ENCODE assay signal across 14 cellular contexts in the genomic region with DNA sequence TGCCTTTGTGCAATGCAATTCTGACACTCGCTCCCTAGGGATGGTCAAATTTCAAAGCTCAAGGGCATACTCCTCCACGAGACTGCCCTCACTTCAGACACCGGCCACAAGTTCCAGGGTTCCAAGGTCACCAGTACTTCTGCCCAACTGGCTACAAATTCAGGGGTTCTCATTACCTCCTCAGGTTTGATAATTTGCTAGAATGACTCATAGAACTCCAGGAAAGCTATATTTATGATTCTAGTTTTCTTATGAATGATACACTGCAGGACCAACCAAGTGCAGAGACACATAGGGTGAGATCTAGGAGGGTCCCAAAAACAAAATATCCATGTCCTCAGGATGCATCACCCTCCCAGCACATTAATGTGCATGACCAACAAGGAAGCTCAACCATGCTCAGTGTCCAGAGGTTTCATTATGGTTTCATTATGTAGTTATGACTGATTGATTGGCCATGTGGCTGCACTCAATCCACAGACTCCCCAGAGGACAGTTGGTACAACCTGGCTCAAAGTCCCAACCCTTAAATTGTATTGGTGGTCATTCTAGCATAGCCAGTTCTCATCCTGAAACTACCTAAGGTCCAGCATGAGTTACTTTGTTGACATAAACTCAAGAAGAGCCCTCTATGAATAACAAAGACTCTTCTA.
DNase-seq lines count a peak whose midpoint lies in the region; ATAC-seq and TF ChIP-seq lines count a peak whose summit lies in the region.
"Had no signal": no experiment of that assay in that cellular context is flagged by ENCODE, and none has a peak within 500 bp of the region (broad histone marks: within the 10 kb centered on the region; RNA-seq: fewer than 3 reads in every experiment).

No MANE protein-coding gene starts in this region.

- H3K36me3 ChIP-seq in transverse colon = no peaks in the 10 kb centered on the region
- H3K36me3 ChIP-seq: esophagus squamous epithelium, ovary had no signal

- no peak for DNase-seq in substantia nigra (lab: John Stamatoyannopoulos, UW)
- DNase-seq in DMS79 (lab: John Stamatoyannopoulos, UW) = no peak
- no peak for DNase-seq in COR-L47 (lab: John Stamatoyannopoulos, UW)
- DNase-seq in transverse colon = no peak
- DNase-seq: activated CD8-positive, alpha-beta T cell treated with anti-CD3 and anti-CD28 coated beads for 36 hours; esophagus squamous epithelium; left colon; NCI-H1092 treated with DMSO at 0.1 percent for 48 hours; ovary; small intestine had no signal

- H3K9me3 ChIP-seq in transverse colon = no peaks in the 10 kb centered on the region
- H3K9me3 ChIP-seq: esophagus squamous epithelium, ovary had no signal

- no peak for TF ChIP-seq CTCF in transverse colon (IDR thresholded peaks at IDR 0.05)

- 79 to 100% methylated on average over 1 to 3 of the region's 3 CpGs for WGBS in transverse colon (ENCODE audit: low coverage in 1 of 2), 2 donors

- no peak overlapping the region for H3K4me3 ChIP-seq in transverse colon
- H3K4me3 ChIP-seq: esophagus squamous epithelium, ovary had no signal

- H3K4me1 ChIP-seq in transverse colon = peaks cover 0 to 3% (median 0%) of the 10 kb centered on the region in 4 donors
- H3K4me1 ChIP-seq: esophagus squamous epithelium had no signal

- intact Hi-C loops in transverse colon (cut with DNase I; ENCODE audit: low total_unique reads) = no loop called here

- ATAC-seq in GM18517 (IDR thresholded peaks at IDR 0.05; ENCODE audit: unreplicated experiment) (peak; percentile 81), GM21381 (IDR thresholded peaks at IDR 0.05; ENCODE audit: unreplicated experiment) (peak; percentile 59), HG02970 (IDR thresholded peaks at IDR 0.05; ENCODE audit: low FRiP score, unreplicated experiment) (peak; percentile 71), HG03460 (IDR thresholded peaks at IDR 0.05; ENCODE audit: unreplicated experiment) (peak; percentile 83)
- ATAC-seq: activated CD8-positive, alpha-beta T cell treated with anti-CD3 and anti-CD28 coated beads for 36 hours; left colon had no signal

- H3K27ac ChIP-seq in substantia nigra (ENCODE audit: low read depth, low read length, poor library complexity, severe bottlenecking) (no peak overlapping the region), transverse colon (no peak overlapping the region)
- H3K27ac ChIP-seq: esophagus squamous epithelium, ovary had no signal

- no peak for TF ChIP-seq POLR2A in transverse colon (IDR thresholded peaks at IDR 0.05)

- no peak for TF ChIP-seq EP300 in transverse colon (IDR thresholded peaks at IDR 0.05; ENCODE audit: low read depth)

- H3K27me3 ChIP-seq in transverse colon = no peaks in the 10 kb centered on the region
- H3K27me3 ChIP-seq: esophagus squamous epithelium, ovary had no signal

- in situ Hi-C loops in transverse colon (cut with MboI; ENCODE audit: low pct_ligation_motif_present in 1 of 4, low pct_unique_long_range_greater_than_20kb in 1 of 4, low sequenced_read_pairs in 3 of 4) = no loop called here
